In genomic region chr10:52818019-52818418, GRCh38 we compare ENCODE assay signal across 8 cellular contexts. TPM values are rescaled to one million over a fixed set of nuclear protein-coding genes. Genes with fewer than 3 reads are reported as not detected.
DNase-seq lines count a peak whose midpoint lies in the region; ATAC-seq, FAIRE-seq and TF ChIP-seq lines count a peak whose summit lies in the region.
"Had no signal": no experiment of that assay in that cellular context is flagged by ENCODE, and none has a peak within 500 bp of the region (broad histone marks: within the 10 kb centered on the region; RNA-seq: fewer than 3 reads in every experiment).

No MANE protein-coding gene starts in this region.

- no peak overlapping the region for H3K4me3 ChIP-seq in GM12865 (ENCODE audit: low read depth, low read length)
- H3K4me3 ChIP-seq in foreskin fibroblast (ENCODE audit: low read depth in 1 of 2, low read length in 2 of 2) = no peak overlapping the region

- no peaks in the 10 kb centered on the region for H3K27me3 Mint-ChIP-seq in stimulated activated naive CD8-positive, alpha-beta T cell treated with anti-CD3 and anti-CD28 coated beads, Interleukin-15, amount 100 ng/mL, for 72 hours
- no peaks in the 10 kb centered on the region for H3K27me3 Mint-ChIP-seq in immature natural killer cell (ENCODE audit: low read depth in 3 of 3)
- H3K27me3 Mint-ChIP-seq: activated naive CD8-positive, alpha-beta T cell treated with anti-CD3 and anti-CD28 coated beads, Interleukin-2, amount 10 ng/mL, durations not matched to agents 7 days and 5 days had no signal

- H3K27ac Mint-ChIP-seq in stimulated activated naive CD8-positive, alpha-beta T cell treated with anti-CD3 and anti-CD28 coated beads, Interleukin-15, amount 100 ng/mL, for 72 hours = no peak overlapping the region
- no peak overlapping the region for H3K27ac Mint-ChIP-seq in immature natural killer cell
- H3K27ac Mint-ChIP-seq: activated naive CD8-positive, alpha-beta T cell treated with anti-CD3 and anti-CD28 coated beads, Interleukin-2, amount 10 ng/mL, durations not matched to agents 7 days and 5 days had no signal

- peaks cover 9% of the 10 kb centered on the region for H3K4me1 Mint-ChIP-seq in stimulated activated naive CD8-positive, alpha-beta T cell treated with anti-CD3 and anti-CD28 coated beads, Interleukin-15, amount 100 ng/mL, for 72 hours
- no peaks in the 10 kb centered on the region for H3K4me1 Mint-ChIP-seq in immature natural killer cell
- H3K4me1 Mint-ChIP-seq: activated naive CD8-positive, alpha-beta T cell treated with anti-CD3 and anti-CD28 coated beads, Interleukin-2, amount 10 ng/mL, durations not matched to agents 7 days and 5 days had no signal

- peak; percentile 91 for ATAC-seq in GM21381 (IDR thresholded peaks at IDR 0.05; ENCODE audit: unreplicated experiment)
- ATAC-seq in HG03460 (IDR thresholded peaks at IDR 0.05; ENCODE audit: unreplicated experiment) = peak; percentile 77
- peak; percentile 76 for ATAC-seq in stimulated activated naive CD8-positive, alpha-beta T cell treated with anti-CD3 and anti-CD28 coated beads, Interleukin-15, amount 100 ng/mL, for 72 hours

- DNase-seq in GM12865 (ENCODE audit: low read depth) = peak; percentile 87
- DNase-seq in RCC 7860 (ENCODE audit: low spot score) = peak; percentile 60
- peak; percentile 3 to 12 for DNase-seq in foreskin fibroblast
- peak in 1 of 2 donors; percentile 6 for DNase-seq in stimulated activated naive CD8-positive, alpha-beta T cell treated with anti-CD3 and anti-CD28 coated beads, Interleukin-15, amount 100 ng/mL, for 72 hours
- no peak for DNase-seq in immature natural killer cell
- DNase-seq: activated naive CD8-positive, alpha-beta T cell treated with anti-CD3 and anti-CD28 coated beads, Interleukin-2, amount 10 ng/mL, durations not matched to agents 7 days and 5 days had no signal

- no peak overlapping the region for H3K4me3 Mint-ChIP-seq in stimulated activated naive CD8-positive, alpha-beta T cell treated with anti-CD3 and anti-CD28 coated beads, Interleukin-15, amount 100 ng/mL, for 72 hours
- no peak overlapping the region for H3K4me3 Mint-ChIP-seq in immature natural killer cell
- H3K4me3 Mint-ChIP-seq: activated naive CD8-positive, alpha-beta T cell treated with anti-CD3 and anti-CD28 coated beads, Interleukin-2, amount 10 ng/mL, durations not matched to agents 7 days and 5 days had no signal

- H3K9me3 Mint-ChIP-seq in stimulated activated naive CD8-positive, alpha-beta T cell treated with anti-CD3 and anti-CD28 coated beads, Interleukin-15, amount 100 ng/mL, for 72 hours = no peaks in the 10 kb centered on the region
- peaks cover 1 to 14% (median 3%) of the 10 kb centered on the region in 6 donors for H3K9me3 Mint-ChIP-seq in immature natural killer cell
- H3K9me3 Mint-ChIP-seq: activated naive CD8-positive, alpha-beta T cell treated with anti-CD3 and anti-CD28 coated beads, Interleukin-2, amount 10 ng/mL, durations not matched to agents 7 days and 5 days had no signal

- no peaks in the 10 kb centered on the region for H3K36me3 Mint-ChIP-seq in immature natural killer cell
- H3K36me3 Mint-ChIP-seq: activated naive CD8-positive, alpha-beta T cell treated with anti-CD3 and anti-CD28 coated beads, Interleukin-2, amount 10 ng/mL, durations not matched to agents 7 days and 5 days had no signal

- FAIRE-seq in RCC 7860 (lab: Jason Lieb, UNC) = peak; percentile 66

- peak; percentile 54 for TF ChIP-seq CTCF in GM12865 (IDR thresholded peaks at IDR 0.05; ENCODE audit: insufficient read depth, low read depth, low read length, missing control alignments)
- peak; percentile 40 for TF ChIP-seq CTCF in foreskin fibroblast (IDR thresholded peaks at IDR 0.05; ENCODE audit: low read depth, low read length)

RNA-seq across cellular contexts. Expression of gene MBL2, which starts 45.4 kb away (rescaled TPM):
- polyA plus RNA-seq in immature natural killer cell = not detected

Comparison
In these comparisons a context has a peak if more than half of its experiments do, and no peak if none do; other contexts are left out.
1. DNase-seq: peak in GM12865 (single experiment), RCC 7860 (single experiment) and foreskin fibroblast (2 of 2); none in immature natural killer cell (0 of 3).
2. Peak in every context shown above with its lines, with median percentiles within 50 percentile points of each other: ATAC-seq.